Comparison of ENCODE assay signal across 9 cellular contexts in genomic region chr2:31729442-31730092, GRCh38.
DNase-seq lines count a peak whose midpoint lies in the region; FAIRE-seq and TF ChIP-seq lines count a peak whose summit lies in the region.
"Had no signal": no experiment of that assay in that cellular context is flagged by ENCODE, and none has a peak within 500 bp of the region (broad histone marks: within the 10 kb centered on the region; RNA-seq: fewer than 3 reads in every experiment).

No MANE protein-coding gene starts in this region.

- no peak overlapping the region for H3K56ac ChIP-seq in H1 (replicated peaks; ENCODE audit: insufficient read length, low read depth, low read length)

- H2BK20ac ChIP-seq in H1 (ENCODE audit: low read length) = no peak overlapping the region

- H3K4me1 ChIP-seq in H1 (replicated peaks in 1 of 4; ENCODE audit: control insufficient read depth in 3 of 4, insufficient read depth in 4 of 4, low read length in 3 of 4) (no peaks in the 10 kb centered on the region), ovary (ENCODE audit: insufficient read depth) (no peaks in the 10 kb centered on the region)
- H3K4me1 ChIP-seq: Caco-2 had no signal

- intact Hi-C loops in ovary (cut with DNase I) = no loop called here
- intact Hi-C loops in activated T-helper 1 cell treated with anti-CD3 and anti-CD28 coated beads, Interleukin-12 subunit alpha, Interleukin-12 subunit beta, Interleukin-2, Interleukin-4 antibody, amounts not matched to agents 30 ng/mL and 10 ng/mL and 1 ng/mL, durations not matched to agents 14 hours and 24 hours and 36 hours (cut with micrococcal nuclease) = no loop called here

- peak; percentile 61 to 74 for TF ChIP-seq RAD21 in H1 (IDR thresholded peaks at IDR 0.05 in 1 of 2, conservative IDR thresholded peaks at IDR 0.05 in 1 of 2; ENCODE audit: low read depth in 2 of 2, low read length in 2 of 2)

- H3K14ac ChIP-seq in H1 (ENCODE audit: insufficient read length) = no peak overlapping the region

- H4K91ac ChIP-seq in H1 (replicated peaks; ENCODE audit: insufficient read length, low read length) = no peak overlapping the region

- H3K4me3 ChIP-seq in H1 (ENCODE audit: extremely low read depth in 1 of 4, insufficient read depth in 2 of 4, low read depth in 3 of 4, low read length in 4 of 4) (no peak overlapping the region), ovary (no peak overlapping the region)

- no peak overlapping the region for H3K18ac ChIP-seq in H1 (ENCODE audit: extremely low read depth, low read length)

- H3K27ac Mint-ChIP-seq in activated T-helper 1 cell treated with anti-CD3 and anti-CD28 coated beads, Interleukin-12 subunit alpha, Interleukin-12 subunit beta, Interleukin-2, Interleukin-4 antibody, amounts not matched to agents 30 ng/mL and 10 ng/mL and 1 ng/mL, durations not matched to agents 14 hours and 24 hours and 36 hours = no peak overlapping the region

- no peaks in the 10 kb centered on the region for H3K4me1 Mint-ChIP-seq in activated T-helper 1 cell treated with anti-CD3 and anti-CD28 coated beads, Interleukin-12 subunit alpha, Interleukin-12 subunit beta, Interleukin-2, Interleukin-4 antibody, amounts not matched to agents 30 ng/mL and 10 ng/mL and 1 ng/mL, durations not matched to agents 14 hours and 24 hours and 36 hours (ENCODE audit: low read depth)

- H3K4me2 ChIP-seq in H1 (ENCODE audit: insufficient read depth in 1 of 2, low read depth in 2 of 2, low read length in 2 of 2) = no peak overlapping the region

- H3K79me1 ChIP-seq in H1 (ENCODE audit: low read depth, low read length) = no peaks in the 10 kb centered on the region

- no peak overlapping the region for H2AK5ac ChIP-seq in H1 (ENCODE audit: low read depth, low read length)

- no peak overlapping the region for H4K5ac ChIP-seq in H1 (ENCODE audit: insufficient read length, low read depth, low read length)

- TF ChIP-seq EP300 in H1 (IDR thresholded peaks at IDR 0.05; ENCODE audit: borderline replicate concordance in 1 of 2, low read depth in 2 of 2, low read length in 2 of 2) = no peak
- no peak for TF ChIP-seq EP300 in ovary (IDR thresholded peaks at IDR 0.05)

- CTCF ChIA-PET in H1 (lab: Charles Lee; ENCODE audit: partially characterized antibody) = interaction anchor here (1.1 to 1.5 kb wide), 2 partner anchors 10 to 301 kb away, joined by 3 to 4 read pairs; no protein-coding TSS in a partner anchor

- H3K27ac ChIP-seq in H1 (ENCODE audit: low read depth, low read length) (no peak overlapping the region), ovary (no peak overlapping the region)

- DNase-seq in NCI-H748 (lab: John Stamatoyannopoulos, UW; ENCODE audit: unreplicated experiment) (peak; percentile 1), NCI-H748 treated with DMSO at 0.1 percent for 48 hours (lab: John Stamatoyannopoulos, UW) (no peak), NCI-H345 (lab: John Stamatoyannopoulos, UW) (peak; percentile 23), H1 (ENCODE audit: low read depth in 1 of 2, low spot score in 2 of 2) (no peak), stromal cell of bone marrow (ENCODE audit: low read depth) (peak; percentile 18), ovary (no peak)
- no peak for DNase-seq in activated T-helper 1 cell treated with anti-CD3 and anti-CD28 coated beads, Interleukin-12 subunit alpha, Interleukin-12 subunit beta, Interleukin-2, Interleukin-4 antibody, amounts not matched to agents 30 ng/mL and 10 ng/mL and 1 ng/mL, durations not matched to agents 14 hours and 24 hours and 36 hours (ENCODE audit: low spot score)
- no peak for DNase-seq in activated naive CD4-positive, alpha-beta T cell (lab: John Stamatoyannopoulos, UW)

- H3K23me2 ChIP-seq in H1 (ENCODE audit: low read depth, low read length) = no peaks in the 10 kb centered on the region

- no peak overlapping the region for H3K4ac ChIP-seq in H1 (replicated peaks; ENCODE audit: insufficient read length, low read depth, low read length)

- peak in 2 of 3 experiments; percentile 49 to 73; a peak in 3 of 4 replicates for TF ChIP-seq CTCF in H1 (IDR thresholded peaks at IDR 0.05; ENCODE audit: control extremely low read depth in 1 of 3, insufficient read depth in 1 of 3, low read depth in 1 of 3, low read length in 3 of 3)
- TF ChIP-seq CTCF in ovary (IDR thresholded peaks at IDR 0.05) = no peak

- H3K9me3 ChIP-seq in H1 (ENCODE audit: insufficient read depth in 2 of 2, low read depth in 1 of 2, low read length in 1 of 2) (peaks cover 7 to 10% of the 10 kb centered on the region in 2 experiments; a peak in 2 of 4 replicates), ovary (no peaks in the 10 kb centered on the region)
- H3K9me3 ChIP-seq: Caco-2 had no signal

- peaks cover 4% of the 10 kb centered on the region for H3K27me3 Mint-ChIP-seq in activated T-helper 1 cell treated with anti-CD3 and anti-CD28 coated beads, Interleukin-12 subunit alpha, Interleukin-12 subunit beta, Interleukin-2, Interleukin-4 antibody, amounts not matched to agents 30 ng/mL and 10 ng/mL and 1 ng/mL, durations not matched to agents 14 hours and 24 hours and 36 hours (ENCODE audit: insufficient read depth)

- H2BK12ac ChIP-seq in H1 (ENCODE audit: low read depth, low read length) = no peak overlapping the region

- H3K79me2 ChIP-seq in H1 (ENCODE audit: control insufficient read depth in 1 of 2, insufficient read depth in 2 of 2, low read length in 2 of 2) = no peaks in the 10 kb centered on the region

- TF ChIP-seq POLR2A in H1 (IDR thresholded peaks at IDR 0.05; ENCODE audit: control extremely low read depth in 1 of 2, low read depth in 2 of 2, low read length in 2 of 2) = no peak
- no peak for TF ChIP-seq POLR2A in ovary (IDR thresholded peaks at IDR 0.05)

- peak overlapping the region; percentile 60; the same call in 1 of the 2 replicates for H2AFZ ChIP-seq in H1 (ENCODE audit: low read length)

- H2BK5ac ChIP-seq in H1 (ENCODE audit: low read depth, low read length) = no peak overlapping the region

- no peak overlapping the region for H3K9ac ChIP-seq in H1 (replicated peaks in 1 of 4; ENCODE audit: extremely low read depth in 1 of 4, low read depth in 3 of 4, low read length in 3 of 4)

- no peak overlapping the region for H3K23ac ChIP-seq in H1 (ENCODE audit: insufficient read length)

- FAIRE-seq in H1 (lab: Jason Lieb, UNC) = peak; percentile 42

- H3K27me3 ChIP-seq in H1 (replicated peaks in 1 of 4; ENCODE audit: control insufficient read depth in 3 of 4, extremely low read depth in 1 of 4, insufficient read depth in 3 of 4, low read length in 3 of 4) (no peaks in the 10 kb centered on the region), ovary (no peaks in the 10 kb centered on the region)

- no peaks in the 10 kb centered on the region for H4K20me1 ChIP-seq in H1 (replicated peaks in 1 of 2; ENCODE audit: control insufficient read depth in 1 of 2, insufficient read depth in 2 of 2, low read length in 2 of 2)

- 77% methylated on average over 5 of the region's 5 CpGs; no CpG with 5 or more reads in 1 of the 2 experiments for WGBS in H1 (ENCODE audit: extremely low coverage in 1 of 2, insufficient coverage in 1 of 2, insufficient read length in 1 of 2, insufficient replicate concordance in 2 of 2, low coverage in 1 of 2, low lambda C conversion rate in 2 of 2, missing lambda C conversion rate in 1 of 2), 2 experiments
- 60 to 79% (median 69%) methylated on average over 5 of the region's 5 CpGs for WGBS in ovary, 3 donors

- no peak overlapping the region for H4K8ac ChIP-seq in H1 (ENCODE audit: extremely low read depth, insufficient read depth, low read length)

- no peak overlapping the region for H3K4me3 Mint-ChIP-seq in activated T-helper 1 cell treated with anti-CD3 and anti-CD28 coated beads, Interleukin-12 subunit alpha, Interleukin-12 subunit beta, Interleukin-2, Interleukin-4 antibody, amounts not matched to agents 30 ng/mL and 10 ng/mL and 1 ng/mL, durations not matched to agents 14 hours and 24 hours and 36 hours

- POLR2A ChIA-PET in H1 (lab: Charles Lee; ENCODE audit: partially characterized antibody) = no interaction called here

- H3K36me3 Mint-ChIP-seq in activated T-helper 1 cell treated with anti-CD3 and anti-CD28 coated beads, Interleukin-12 subunit alpha, Interleukin-12 subunit beta, Interleukin-2, Interleukin-4 antibody, amounts not matched to agents 30 ng/mL and 10 ng/mL and 1 ng/mL, durations not matched to agents 14 hours and 24 hours and 36 hours (ENCODE audit: low read depth) = no peaks in the 10 kb centered on the region

- no peak overlapping the region for H2BK120ac ChIP-seq in H1 (replicated peaks; ENCODE audit: low read depth, low read length)

- H3K36me3 ChIP-seq in H1 (ENCODE audit: control insufficient read depth in 2 of 4, insufficient read depth in 4 of 4, low read length in 3 of 4) = no peaks in the 10 kb centered on the region
- no peaks in the 10 kb centered on the region for H3K36me3 ChIP-seq in ovary

- peaks cover 11% of the 10 kb centered on the region for H3K9me3 Mint-ChIP-seq in activated T-helper 1 cell treated with anti-CD3 and anti-CD28 coated beads, Interleukin-12 subunit alpha, Interleukin-12 subunit beta, Interleukin-2, Interleukin-4 antibody, amounts not matched to agents 30 ng/mL and 10 ng/mL and 1 ng/mL, durations not matched to agents 14 hours and 24 hours and 36 hours

- no peak overlapping the region for H2BK15ac ChIP-seq in H1 (ENCODE audit: low read length)

TF ChIP-seq in H1, 55 proteins besides CTCF, POLR2A, EP300 and RAD21 (continues in another document):
- TF ChIP-seq E2F6 (IDR thresholded peaks at IDR 0.05) = no peak
- TF ChIP-seq HDAC2 (IDR thresholded peaks at IDR 0.05; ENCODE audit: borderline replicate concordance in 1 of 2, low read depth in 2 of 2, low read length in 2 of 2) = no peak
- no peak for TF ChIP-seq TAF7 (optimal IDR thresholded peaks at IDR 0.05; ENCODE audit: borderline replicate concordance, low read depth, low read length)
- TF ChIP-seq EZH2 (IDR thresholded peaks at IDR 0.05; ENCODE audit: low read depth, low read length, severe bottlenecking) = no peak
- no peak for TF ChIP-seq CBX8 (IDR thresholded peaks at IDR 0.05; ENCODE audit: borderline replicate concordance, low read depth, low read length)
- TF ChIP-seq SP1 (IDR thresholded peaks at IDR 0.05; ENCODE audit: low read depth, low read length) = no peak
- TF ChIP-seq TAF1 (IDR thresholded peaks at IDR 0.05; ENCODE audit: low read depth, low read length) = no peak
- TF ChIP-seq PHF8 (conservative IDR thresholded peaks at IDR 0.05; ENCODE audit: low read depth, low read length) = no peak
- TF ChIP-seq BACH1 (IDR thresholded peaks at IDR 0.05; ENCODE audit: low read length) = no peak
- TF ChIP-seq KDM4A (IDR thresholded peaks at IDR 0.05; ENCODE audit: low read depth, low read length, severe bottlenecking) = no peak

Comparison
In these comparisons a context has a peak if more than half of its experiments do, and no peak if none do; other contexts are left out.
1. DNase-seq: peak in NCI-H748 (single experiment), NCI-H345 (single experiment) and stromal cell of bone marrow (single experiment); none in NCI-H748 treated with DMSO at 0.1 percent for 48 hours (single experiment), H1 (0 of 2), ovary (0 of 5), activated T-helper 1 cell treated with anti-CD3 and anti-CD28 coated beads, Interleukin-12 subunit alpha, Interleukin-12 subunit beta, Interleukin-2, Interleukin-4 antibody, amounts not matched to agents 30 ng/mL and 10 ng/mL and 1 ng/mL, durations not matched to agents 14 hours and 24 hours and 36 hours (single experiment) and activated naive CD4-positive, alpha-beta T cell (0 of 4).
2. CTCF ChIP-seq: peak in H1 (2 of 3); none in ovary (0 of 3).